Comparison of ENCODE assay signal across 16 cellular contexts in the genomic region with DNA sequence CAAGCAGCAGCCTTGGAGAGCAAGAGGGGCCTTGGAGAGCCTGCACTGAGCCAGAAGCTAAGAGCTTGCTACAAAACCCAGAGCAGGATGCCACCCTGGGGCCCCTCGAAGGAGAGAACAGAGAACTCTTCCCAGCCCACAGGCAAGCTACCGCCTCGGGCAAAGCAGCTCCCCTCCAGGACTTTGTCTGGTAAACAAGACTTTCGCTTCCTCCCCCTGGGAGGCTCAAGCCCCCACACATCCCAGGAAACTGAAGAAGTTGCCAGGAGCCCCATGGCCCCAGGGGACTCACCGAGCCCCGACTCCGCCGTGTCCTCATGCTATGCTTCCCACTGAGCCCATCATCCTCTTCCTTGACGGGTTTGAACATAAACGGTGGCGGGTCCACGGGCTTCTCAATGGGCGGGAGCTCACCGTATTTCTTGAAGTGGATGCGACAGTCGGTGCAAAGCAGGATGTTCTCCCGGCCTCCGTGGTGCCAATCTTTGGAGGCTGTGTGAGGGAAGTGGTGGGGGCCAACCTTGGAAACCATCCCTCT. TPM values are rescaled to one million over a fixed set of nuclear protein-coding genes. Genes with fewer than 3 reads are reported as not detected.
DNase-seq lines count a peak whose midpoint lies in the region; ATAC-seq and TF ChIP-seq lines count a peak whose summit lies in the region.
"Had no signal": no experiment of that assay in that cellular context is flagged by ENCODE, and none has a peak within 500 bp of the region (broad histone marks: within the 10 kb centered on the region; RNA-seq: fewer than 3 reads in every experiment).

No MANE protein-coding gene starts in this region.

- DNase-seq in activated naive CD4-positive, alpha-beta T cell treated with anti-CD3 and anti-CD28 coated beads for 36 hours, result no peak
- DNase-seq in activated naive CD4-positive, alpha-beta T cell treated with anti-CD3 and anti-CD28 coated beads, Interleukin-2, amount 50 U/mL, for 16 hours, result no peak
- DNase-seq in glutamatergic neuron (no peak), posterior vena cava (ENCODE audit: low spot score) (peak; percentile 77), transverse colon (no peak), foreskin keratinocyte (no peak), left lobe of liver (ENCODE audit: low spot score) (no peak)
- DNase-seq: activated naive CD8-positive, alpha-beta T cell treated with anti-CD3 and anti-CD28 coated beads, Interleukin-2, amount 10 ng/mL, durations not matched to agents 7 days and 5 days; CD8-positive, alpha-beta T cell; NCI-H69; stimulated activated CD4-positive, alpha-beta T cell treated with anti-CD3 and anti-CD28 coated beads, Interleukin-15, amount 100 ng/mL, for 24 hours; T-helper 1 cell had no signal

- TF ChIP-seq CTCF in glutamatergic neuron (IDR thresholded peaks at IDR 0.05; ENCODE audit: partially characterized antibody, unreplicated experiment) (no peak), transverse colon (IDR thresholded peaks at IDR 0.05) (no peak), foreskin keratinocyte (conservative IDR thresholded peaks at IDR 0.05) (no peak)

- H3K36me3 Mint-ChIP-seq in activated naive CD4-positive, alpha-beta T cell treated with anti-CD3 and anti-CD28 coated beads for 36 hours (ENCODE audit: low read depth), result peaks cover 3% of the 10 kb centered on the region
- H3K36me3 Mint-ChIP-seq in glutamatergic neuron (ENCODE audit: unreplicated experiment), result peaks cover 5% of the 10 kb centered on the region

- CTCF ChIA-PET in activated naive CD4-positive, alpha-beta T cell treated with anti-CD3 and anti-CD28 coated beads for 36 hours (lab: Charles Lee), result no interaction called here

- H3K4me3 Mint-ChIP-seq in activated naive CD4-positive, alpha-beta T cell treated with anti-CD3 and anti-CD28 coated beads for 36 hours, result no peak overlapping the region
- H3K4me3 Mint-ChIP-seq in glutamatergic neuron (ENCODE audit: unreplicated experiment), result no peak overlapping the region
- H3K4me3 Mint-ChIP-seq: activated naive CD8-positive, alpha-beta T cell treated with anti-CD3 and anti-CD28 coated beads, Interleukin-2, amount 10 ng/mL, durations not matched to agents 7 days and 5 days; CD8-positive, alpha-beta T cell had no signal

- H3K9me3 ChIP-seq in transverse colon, result no peaks in the 10 kb centered on the region

- peaks cover 9% of the 10 kb centered on the region for H3K4me1 Mint-ChIP-seq in activated naive CD4-positive, alpha-beta T cell treated with anti-CD3 and anti-CD28 coated beads for 36 hours (ENCODE audit: low read depth)
- H3K4me1 Mint-ChIP-seq in glutamatergic neuron (ENCODE audit: low read depth, unreplicated experiment), result peaks cover 40% of the 10 kb centered on the region

- H3K27ac ChIP-seq in transverse colon (peak overlapping the region; percentile 36 to 58 (median 51)), foreskin keratinocyte (no peak overlapping the region)
- H3K27ac ChIP-seq: hepatocyte, HL-60 had no signal

- H3K4me3 ChIP-seq in transverse colon, result no peak overlapping the region
- H3K4me3 ChIP-seq: hepatocyte had no signal

- peaks cover 0 to 35% (median 14%) of the 10 kb centered on the region in 4 donors for H3K36me3 ChIP-seq in transverse colon

- peak overlapping the region; percentile 53 for H3K27ac Mint-ChIP-seq in activated naive CD4-positive, alpha-beta T cell treated with anti-CD3 and anti-CD28 coated beads for 36 hours
- H3K27ac Mint-ChIP-seq in glutamatergic neuron (ENCODE audit: unreplicated experiment), result peak overlapping the region; percentile 85

- ATAC-seq in foreskin keratinocyte (no peak), left lobe of liver (no peak), HG02884 (IDR thresholded peaks at IDR 0.05; ENCODE audit: unreplicated experiment) (no peak)
- ATAC-seq: CD8-positive, alpha-beta T cell; Panc1 had no signal

- no peak for TF ChIP-seq POLR2A in transverse colon (IDR thresholded peaks at IDR 0.05)

- H3K9me3 Mint-ChIP-seq in activated naive CD4-positive, alpha-beta T cell treated with anti-CD3 and anti-CD28 coated beads for 36 hours, result no peaks in the 10 kb centered on the region
- peaks cover 30% of the 10 kb centered on the region for H3K9me3 Mint-ChIP-seq in glutamatergic neuron (ENCODE audit: unreplicated experiment)
- H3K9me3 Mint-ChIP-seq: activated naive CD8-positive, alpha-beta T cell treated with anti-CD3 and anti-CD28 coated beads, Interleukin-2, amount 10 ng/mL, durations not matched to agents 7 days and 5 days; CD8-positive, alpha-beta T cell had no signal

- no peak for TF ChIP-seq EP300 in transverse colon (IDR thresholded peaks at IDR 0.05; ENCODE audit: low read depth)

- intact Hi-C loops in activated naive CD4-positive, alpha-beta T cell treated with anti-CD3 and anti-CD28 coated beads for 36 hours (cut with micrococcal nuclease), result no loop called here
- intact Hi-C loops in posterior vena cava (cut with DNase I), result no loop called here
- intact Hi-C loops in transverse colon (cut with DNase I; ENCODE audit: low total_unique reads), result no loop called here

- 63% methylated on average over 18 of the region's 18 CpGs; no CpG with 5 or more reads in 1 of the 2 donors for WGBS in transverse colon (ENCODE audit: low coverage in 1 of 2), 2 donors

- H3K27me3 Mint-ChIP-seq in activated naive CD4-positive, alpha-beta T cell treated with anti-CD3 and anti-CD28 coated beads for 36 hours (ENCODE audit: low read depth), result no peaks in the 10 kb centered on the region
- peaks cover 23% of the 10 kb centered on the region for H3K27me3 Mint-ChIP-seq in glutamatergic neuron (ENCODE audit: unreplicated experiment)
- H3K27me3 Mint-ChIP-seq: activated naive CD8-positive, alpha-beta T cell treated with anti-CD3 and anti-CD28 coated beads, Interleukin-2, amount 10 ng/mL, durations not matched to agents 7 days and 5 days had no signal

- in situ Hi-C loops in transverse colon (cut with MboI; ENCODE audit: low pct_ligation_motif_present in 1 of 4, low pct_unique_long_range_greater_than_20kb in 1 of 4, low sequenced_read_pairs in 3 of 4), result no loop called here

- H3K4me1 ChIP-seq in transverse colon (peaks cover 20 to 44% (median 25%) of the 10 kb centered on the region in 4 donors), foreskin keratinocyte (peaks cover 7% of the 10 kb centered on the region)

- H3K27me3 ChIP-seq in transverse colon (no peaks in the 10 kb centered on the region), foreskin keratinocyte (no peaks in the 10 kb centered on the region)
- H3K27me3 ChIP-seq: hepatocyte had no signal

RNA-seq across cellular contexts. Expression of gene SLC45A1, which starts 45.9 kb away (rescaled TPM):
- under 1 TPM; 0.52 to 0.74 TPM for total RNA-seq in activated naive CD4-positive, alpha-beta T cell treated with anti-CD3 and anti-CD28 coated beads for 36 hours
- total RNA-seq in glutamatergic neuron (ENCODE audit: unreplicated experiment), result 6.1 TPM
- total RNA-seq in posterior vena cava, result 1 to 10 TPM; 3.6 to 5.6 TPM
- total RNA-seq in transverse colon, result 1 to 10 TPM; 2.3 to 7.1 (median 4.1) TPM
- 0.42 and 0.61 TPM in 2 replicates for total RNA-seq in foreskin keratinocyte
- polyA plus RNA-seq in foreskin keratinocyte, result 0.40 and 0.58 TPM in 2 replicates
- total RNA-seq in left lobe of liver, result 0.20 TPM
